1 cellular context compared by ENCODE assay signal in the genomic region with DNA sequence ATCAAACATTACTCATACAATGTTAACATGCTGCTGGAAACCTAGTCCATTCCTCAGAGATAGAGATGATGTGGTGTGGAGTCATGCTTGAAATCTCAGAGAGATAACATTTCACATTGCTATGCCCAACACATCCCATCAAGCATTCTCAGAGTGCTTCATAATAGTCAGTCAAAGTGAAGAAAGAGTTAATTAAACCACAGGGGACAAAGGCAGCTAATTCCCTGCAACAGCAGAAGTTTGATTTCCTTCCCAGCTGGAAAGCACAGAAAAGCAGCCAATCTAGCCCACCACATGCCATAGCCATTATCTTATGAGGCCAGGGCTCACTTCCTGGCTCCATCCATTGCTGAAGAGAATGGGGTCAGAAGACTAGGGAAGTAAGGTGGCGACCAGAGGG.
TF ChIP-seq lines count a peak whose summit lies in the region.

No MANE protein-coding gene starts in this region.

TF ChIP-seq in SK-N-SH treated with all-trans-retinoic acid at 6 μM for 48 hours, 23 proteins besides CTCF, POLR2A, EP300 and RAD21 (continued from another document):
- TF ChIP-seq, protein P1, sequence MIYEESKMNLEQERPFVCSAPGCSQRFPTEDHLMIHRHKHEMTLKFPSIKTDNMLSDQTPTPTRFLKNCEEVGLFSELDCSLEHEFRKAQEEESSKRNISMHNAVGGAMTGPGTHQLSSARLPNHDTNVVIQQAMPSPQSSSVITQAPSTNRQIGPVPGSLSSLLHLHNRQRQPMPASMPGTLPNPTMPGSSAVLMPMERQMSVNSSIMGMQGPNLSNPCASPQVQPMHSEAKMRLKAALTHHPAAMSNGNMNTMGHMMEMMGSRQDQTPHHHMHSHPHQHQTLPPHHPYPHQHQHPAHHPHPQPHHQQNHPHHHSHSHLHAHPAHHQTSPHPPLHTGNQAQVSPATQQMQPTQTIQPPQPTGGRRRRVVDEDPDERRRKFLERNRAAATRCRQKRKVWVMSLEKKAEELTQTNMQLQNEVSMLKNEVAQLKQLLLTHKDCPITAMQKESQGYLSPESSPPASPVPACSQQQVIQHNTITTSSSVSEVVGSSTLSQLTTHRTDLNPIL (CRISPR knock-in tag; IDR thresholded peaks at IDR 0.05; ENCODE audit: low read depth), result no peak
- no peak for TF ChIP-seq PPARA (CRISPR knock-in tag; IDR thresholded peaks at IDR 0.05; ENCODE audit: borderline replicate concordance)
- TF ChIP-seq TOX (CRISPR knock-in tag; IDR thresholded peaks at IDR 0.05; ENCODE audit: borderline replicate concordance), result no peak
- no peak for TF ChIP-seq ZNF70 (CRISPR knock-in tag; IDR thresholded peaks at IDR 0.05)
- no peak for TF ChIP-seq SNAI2 (CRISPR knock-in tag; IDR thresholded peaks at IDR 0.05)
- TF ChIP-seq CSRNP3 (CRISPR knock-in tag; IDR thresholded peaks at IDR 0.05), result no peak
TF ChIP-seq in SK-N-SH treated with all-trans-retinoic acid at 6 μM for 48 hours: peak in this region for 0.
